10 cellular contexts compared by ENCODE assay signal in the genomic region with DNA sequence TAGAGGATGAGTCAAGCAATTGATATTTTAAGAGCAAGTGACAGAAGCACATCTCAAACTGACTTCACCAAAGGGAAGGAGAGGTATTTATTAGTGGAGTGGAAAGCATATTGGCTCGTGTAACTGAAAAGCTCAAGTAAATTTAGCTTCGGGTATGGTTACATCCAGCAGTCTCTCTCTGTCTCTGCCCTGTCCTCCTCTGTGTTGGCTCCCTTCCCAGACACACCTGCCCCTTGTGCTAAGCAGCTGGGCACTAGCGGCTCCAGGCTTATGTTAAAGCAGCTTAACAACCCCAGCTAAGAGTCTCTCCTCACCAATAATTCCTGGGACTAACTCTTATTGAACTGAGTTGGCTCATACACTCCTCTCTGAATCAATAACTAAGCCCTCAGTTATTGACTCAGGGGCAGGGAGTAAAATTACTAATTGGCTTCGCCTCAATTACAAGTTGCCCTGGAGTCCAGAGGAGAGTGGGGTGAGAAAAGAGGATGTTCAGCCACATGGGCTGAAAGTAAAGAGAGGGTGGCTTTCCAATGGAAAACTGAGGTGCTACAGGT. TPM values are rescaled to one million over a fixed set of nuclear protein-coding genes. Genes with fewer than 3 reads are reported as not detected.
DNase-seq lines count a peak whose midpoint lies in the region; ATAC-seq and TF ChIP-seq lines count a peak whose summit lies in the region.
"Had no signal": no experiment of that assay in that cellular context is flagged by ENCODE, and none has a peak within 500 bp of the region (broad histone marks: within the 10 kb centered on the region; RNA-seq: fewer than 3 reads in every experiment).

No MANE protein-coding gene starts in this region.

- POLR2A ChIA-PET in OCI-LY7 (lab: Charles Lee) (interaction anchor here (0.5 to 3.4 kb wide), 18 partner anchors 8 to 648 kb away, joined by 3 to 30 read pairs (median 4); partner anchors contain the start of genes CAPN7 and SH3BP5), Caco-2 (lab: Charles Lee) (interaction anchor here (0.7 kb wide), 1 partner anchor 11 kb away, joined by 4 read pairs; no protein-coding TSS in a partner anchor)

- CTCF ChIA-PET in OCI-LY7 (lab: Charles Lee; ENCODE audit: unreplicated experiment), result interaction anchor here (0.7 to 0.8 kb wide), 2 partner anchors 17 to 78 kb away, joined by 3 read pairs; no protein-coding TSS in a partner anchor
- CTCF ChIA-PET in Caco-2 (lab: Charles Lee), result interaction anchor here (0.6 kb wide), 1 partner anchor 59 kb away, joined by 3 read pairs; no protein-coding TSS in a partner anchor

- H2AFZ ChIP-seq in OCI-LY7 (ENCODE audit: low read length), result peak overlapping the region; percentile 86
- H2AFZ ChIP-seq: GM23248 had no signal

- H3K36me3 Mint-ChIP-seq in Caco-2 (ENCODE audit: insufficient read depth, unreplicated experiment), result no peaks in the 10 kb centered on the region

- TF ChIP-seq CTCF in OCI-LY7 (conservative IDR thresholded peaks at IDR 0.05; ENCODE audit: low read length), result no peak
- no peak for TF ChIP-seq CTCF in Caco-2 (IDR thresholded peaks at IDR 0.05; ENCODE audit: insufficient read depth in 1 of 2, low read depth in 1 of 2, low read length in 1 of 2, severe bottlenecking in 1 of 2, unreplicated experiment in 1 of 2)

- no peaks in the 10 kb centered on the region for H3K79me2 ChIP-seq in OCI-LY7 (ENCODE audit: insufficient read depth, low read depth, low read length)

- H3K9me2 ChIP-seq in OCI-LY7 (ENCODE audit: insufficient read depth, low read length), result no peaks in the 10 kb centered on the region

- no peak overlapping the region for H3K27ac Mint-ChIP-seq in Caco-2 (ENCODE audit: unreplicated experiment)

- H4K20me1 ChIP-seq in BLaER1 treated with 17β-estradiol and CSF1 and Interleukin-3, amounts not matched to agents 10 nM and 100 nM, result no peaks in the 10 kb centered on the region
- H4K20me1 ChIP-seq in OCI-LY7 (ENCODE audit: insufficient read depth, low read length), result no peaks in the 10 kb centered on the region

- H3K4me1 Mint-ChIP-seq in Caco-2 (ENCODE audit: low read depth, unreplicated experiment), result peaks cover 6% of the 10 kb centered on the region

- H3K27ac ChIP-seq in BLaER1 treated with 17β-estradiol and CSF1 and Interleukin-3, amounts not matched to agents 10 nM and 100 nM, result peak overlapping the region in 2 of 11 experiments; percentile 15 to 22; a peak in 1 of 22 replicates
- H3K27ac ChIP-seq in OCI-LY7 (ENCODE audit: low read depth, low read length, poor library complexity, severe bottlenecking), result peak overlapping the region; percentile 91
- H3K27ac ChIP-seq: GM23248 had no signal

- no peak overlapping the region for H3K4me3 ChIP-seq in BLaER1 treated with 17β-estradiol and CSF1 and Interleukin-3, amounts not matched to agents 10 nM and 100 nM
- H3K4me3 ChIP-seq in OCI-LY7 (ENCODE audit: low read depth, low read length, poor library complexity, severe bottlenecking), result peak overlapping the region; percentile 5
- H3K4me3 ChIP-seq in Caco-2 (ENCODE audit: low read depth, low read length), result no peak overlapping the region
- H3K4me3 ChIP-seq: GM23248 had no signal

- H3K9me3 ChIP-seq in BLaER1 treated with 17β-estradiol and CSF1 and Interleukin-3, amounts not matched to agents 10 nM and 100 nM (replicated peaks in 1 of 11), result peaks cover 0 to 10% (median 3%) of the 10 kb centered on the region in 11 experiments; a peak in 11 of 22 replicates
- H3K9me3 ChIP-seq in OCI-LY7 (ENCODE audit: low read length) (peaks cover 17% of the 10 kb centered on the region; the same call in 1 of the 2 replicates), Caco-2 (0 out of 2 replicates have a peak, but pooled peaks cover 2% of the 10 kb centered on the region)

- intact Hi-C loops in OCI-LY7 (cut with micrococcal nuclease; ENCODE audit: unreplicated experiment) (loop anchor here (1.0 kb wide), 3 partner anchors 13 to 40 kb away; partner anchors contain the start of gene SH3BP5), Caco-2 (cut with micrococcal nuclease; ENCODE audit: unreplicated experiment) (no loop called here)

- no peak overlapping the region for H3K9ac ChIP-seq in BLaER1 treated with 17β-estradiol and CSF1 and Interleukin-3, amounts not matched to agents 10 nM and 100 nM
- H3K9ac ChIP-seq: GM23248 had no signal

- ATAC-seq in GM19452 (IDR thresholded peaks at IDR 0.05; ENCODE audit: unreplicated experiment) (peak; percentile 15), HG03432 (IDR thresholded peaks at IDR 0.05; ENCODE audit: unreplicated experiment) (peak; percentile 47)

- BruUV-seq in OCI-LY7 (replicated peaks; lab: Mats Ljungman, UMichigan) (TSS peak; percentile 82), Caco-2 (replicated peaks; lab: Mats Ljungman, UMichigan) (no TSS peak)

- peak overlapping the region in 8 of 11 experiments; percentile 5 to 63 (median 46); a peak in 11 of 22 replicates for H3K4me2 ChIP-seq in BLaER1 treated with 17β-estradiol and CSF1 and Interleukin-3, amounts not matched to agents 10 nM and 100 nM
- H3K4me2 ChIP-seq in OCI-LY7 (ENCODE audit: low read length), result peak overlapping the region; percentile 58

- H3K36me3 ChIP-seq in BLaER1 treated with 17β-estradiol and CSF1 and Interleukin-3, amounts not matched to agents 10 nM and 100 nM, result no peaks in the 10 kb centered on the region
- H3K36me3 ChIP-seq in OCI-LY7 (ENCODE audit: insufficient read depth, low read length) (no peaks in the 10 kb centered on the region; the same call in 1 of the 2 replicates), Caco-2 (ENCODE audit: control insufficient read depth, insufficient read depth, low read length) (no peaks in the 10 kb centered on the region)

- DNase-seq in OCI-LY7 (ENCODE audit: low spot score) (peak; percentile 62), Caco-2 (no peak), kidney glomerular epithelial cell (lab: John Stamatoyannopoulos, UW) (no peak)
- no peak for DNase-seq in central memory CD4-positive, alpha-beta T cell
- DNase-seq in activated naive CD4-positive, alpha-beta T cell (lab: John Stamatoyannopoulos, UW), result no peak
- DNase-seq: NCI-H1694 had no signal

- peaks cover 0 to 48% (median 9%) of the 10 kb centered on the region in 10 experiments; a peak in 13 of 20 replicates for H3K4me1 ChIP-seq in BLaER1 treated with 17β-estradiol and CSF1 and Interleukin-3, amounts not matched to agents 10 nM and 100 nM
- H3K4me1 ChIP-seq in OCI-LY7 (ENCODE audit: insufficient read depth, low read length, poor library complexity, severe bottlenecking), result peaks cover 60% of the 10 kb centered on the region
- peaks cover 7% of the 10 kb centered on the region for H3K4me1 ChIP-seq in Caco-2

- H3K9me3 Mint-ChIP-seq in Caco-2 (ENCODE audit: unreplicated experiment), result peaks cover 3% of the 10 kb centered on the region

- H3K4me3 Mint-ChIP-seq in Caco-2 (ENCODE audit: unreplicated experiment), result no peak overlapping the region

- H3K27me3 Mint-ChIP-seq in Caco-2 (ENCODE audit: insufficient read depth, unreplicated experiment), result no peaks in the 10 kb centered on the region

- H3K27me3 ChIP-seq in BLaER1 treated with 17β-estradiol and CSF1 and Interleukin-3, amounts not matched to agents 10 nM and 100 nM, result no peaks in the 10 kb centered on the region
- H3K27me3 ChIP-seq in Caco-2 (replicated peaks; ENCODE audit: control insufficient read depth, insufficient read depth, low read length), result no peaks in the 10 kb centered on the region

RNA-seq across cellular contexts. Expression of gene SH3BP5, which starts 12.7 kb away (rescaled TPM):
- total RNA-seq in OCI-LY7 (2014; rRNA removed; shearing (Covaris generic)), result 15.1 and 15.7 TPM in 2 replicates
- total RNA-seq in OCI-LY7 (2022) (24.8 and 31.3 TPM in 2 replicates), Caco-2 (2022) (20.8 and 26.1 TPM in 2 replicates)
